In the genomic region with DNA sequence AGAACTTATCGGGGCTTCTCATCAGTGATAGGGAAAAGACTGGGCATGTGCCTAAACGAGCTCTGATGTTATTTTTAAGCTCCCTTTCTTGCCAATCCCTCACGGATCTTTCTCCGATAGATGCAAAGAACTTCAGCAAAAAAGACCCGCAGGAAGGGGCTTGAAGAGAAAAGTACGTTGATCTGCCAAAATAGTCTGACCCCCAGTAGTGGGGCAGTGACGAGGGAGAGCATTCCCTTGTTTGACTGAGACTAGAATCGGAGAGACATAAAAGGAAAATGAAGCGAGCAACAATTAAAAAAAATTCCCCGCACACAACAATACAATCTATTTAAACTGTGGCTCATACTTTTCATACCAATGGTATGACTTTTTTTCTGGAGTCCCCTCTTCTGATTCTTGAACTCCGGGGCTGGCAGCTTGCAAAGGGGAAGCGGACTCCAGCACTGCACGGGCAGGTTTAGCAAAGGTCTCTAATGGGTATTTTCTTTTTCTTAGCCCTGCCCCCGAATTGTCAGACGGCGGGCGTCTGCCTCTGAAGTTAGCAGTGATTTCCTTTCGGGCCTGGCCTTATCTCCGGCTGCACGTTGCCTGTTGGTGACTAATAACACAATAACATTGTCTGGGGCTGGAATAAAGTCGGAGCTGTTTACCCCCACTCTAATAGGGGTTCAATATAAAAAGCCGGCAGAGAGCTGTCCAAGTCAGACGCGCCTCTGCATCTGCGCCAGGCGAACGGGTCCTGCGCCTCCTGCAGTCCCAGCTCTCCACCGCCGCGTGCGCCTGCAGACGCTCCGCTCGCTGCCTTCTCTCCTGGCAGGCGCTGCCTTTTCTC, we compare ENCODE assay signal across 8 cellular contexts. TPM values are rescaled to one million over a fixed set of nuclear protein-coding genes. Genes with fewer than 3 reads are reported as not detected.
A peak's percentile ranks its signal among the peaks of the same experiment; 100 is the strongest.
DNase-seq lines count a peak whose midpoint lies in the region; ATAC-seq and TF ChIP-seq lines count a peak whose summit lies in the region.

Gene EDN1, plus strand, starts transcription at position 707 of the 835 bp plus-strand sequence. CDS start 269 bp downstream, outside the sequence.

- H3K27me3 ChIP-seq in GM23338 (ENCODE audit: insufficient read depth): peaks cover 22% of the 10 kb centered on the region
- peaks cover 39% of the 10 kb centered on the region; the same call in 1 of the 2 replicates for H3K27me3 ChIP-seq in iPS-20b (ENCODE audit: insufficient read depth, low read length)
- no peaks in the 10 kb centered on the region for H3K27me3 ChIP-seq in skeletal muscle satellite cell (ENCODE audit: control insufficient read depth, insufficient read depth, low read length)

- peaks cover 27% of the 10 kb centered on the region for H3K4me1 ChIP-seq in GM23338 (ENCODE audit: insufficient read depth)
- peaks cover 6% of the 10 kb centered on the region; the same call in 1 of the 2 replicates for H3K4me1 ChIP-seq in iPS-20b (ENCODE audit: insufficient read depth, low read length)
- peaks cover 41% of the 10 kb centered on the region for H3K4me1 ChIP-seq in skeletal muscle satellite cell (ENCODE audit: control insufficient read depth, insufficient read depth, low read length)

- H3K4me2 ChIP-seq in GM23338 (peak within 1 kb of the TSS; percentile 88), skeletal muscle satellite cell (ENCODE audit: low read length) (peak within 1 kb of the TSS; percentile 93)

- intact Hi-C loops in MCF 10A (cut with micrococcal nuclease): loop anchor here (1.0 to 5.0 kb wide), 7 partner anchors 21 to 705 kb away; partner anchors contain the start of gene HIVEP1

- H3K9me2 ChIP-seq in GM23338 (ENCODE audit: insufficient read depth): no peaks in the 10 kb centered on the region

- no TSS peak for BruUV-seq in MCF 10A (replicated peaks; lab: Mats Ljungman, UMichigan)

- peak; percentile 74 for DNase-seq in GM10248 (ENCODE audit: extremely low spot score)
- peak; percentile 94 for DNase-seq in GM23338 (ENCODE audit: low spot score)
- no peak for DNase-seq in LNCaP clone FGC (ENCODE audit: low read depth)
- peak; percentile 10 for DNase-seq in T-helper 9 cell
- peak; percentile 86 for DNase-seq in MCF 10A (ENCODE audit: unreplicated experiment)
- no peak for DNase-seq in NCI-H774 (lab: John Stamatoyannopoulos, UW)

- H3K9me3 Mint-ChIP-seq in GM23338 (no peaks in the 10 kb centered on the region), MCF 10A (ENCODE audit: unreplicated experiment) (no peaks in the 10 kb centered on the region)

- no peaks in the 10 kb centered on the region for H4K20me1 ChIP-seq in GM23338 (replicated peaks; ENCODE audit: insufficient read depth)

- POLR2A ChIA-PET in GM10248 (lab: Yijun Ruan, JAX): no interaction called here
- POLR2A ChIA-PET in MCF 10A (lab: Yijun Ruan, JAX): interaction anchor here (0.5 to 21.2 kb wide), 53 partner anchors 9 to 648 kb away, joined by 3 to 371 read pairs (median 5); partner anchors contain the start of gene HIVEP1

- H3F3A ChIP-seq in GM23338 (replicated peaks; ENCODE audit: low read depth): no peaks in the 10 kb centered on the region

- H2AFZ ChIP-seq in GM23338: peak within 1 kb of the TSS; percentile 97

- peak within 1 kb of the TSS; percentile 35; the same call in 1 of the 2 replicates for H3K9ac ChIP-seq in iPS-20b (ENCODE audit: low read depth, low read length)
- H3K9ac ChIP-seq in skeletal muscle satellite cell (ENCODE audit: low read depth, low read length): peak within 1 kb of the TSS; percentile 89

- no peaks in the 10 kb centered on the region for H3K79me2 ChIP-seq in GM23338 (replicated peaks; ENCODE audit: insufficient read depth)

- H3K27ac Mint-ChIP-seq in GM23338 (no peak within 1 kb of the TSS), MCF 10A (ENCODE audit: low read depth, unreplicated experiment) (peak within 1 kb of the TSS; percentile 94)

- no peaks in the 10 kb centered on the region for H3K9me3 ChIP-seq in iPS-20b (ENCODE audit: insufficient read depth, low read depth, low read length)
- no peaks in the 10 kb centered on the region for H3K9me3 ChIP-seq in skeletal muscle satellite cell (replicated peaks; ENCODE audit: low read length)

- H3K36me3 ChIP-seq in GM23338 (ENCODE audit: insufficient read depth) (no peaks in the 10 kb centered on the region), iPS-20b (ENCODE audit: insufficient read depth, low read depth, low read length) (no peaks in the 10 kb centered on the region), skeletal muscle satellite cell (ENCODE audit: insufficient read depth, low read length) (peaks cover 16% of the 10 kb centered on the region)

- peak within 1 kb of the TSS; percentile 79 for H3K4me3 Mint-ChIP-seq in GM23338
- H3K4me3 Mint-ChIP-seq in MCF 10A (ENCODE audit: unreplicated experiment): peak within 1 kb of the TSS; percentile 75

- H3K27ac ChIP-seq in GM23338 (ENCODE audit: low read depth): no peak within 1 kb of the TSS
- no peak within 1 kb of the TSS for H3K27ac ChIP-seq in iPS-20b (ENCODE audit: low read length)

- H3K4me1 Mint-ChIP-seq in GM23338: peaks cover 46% of the 10 kb centered on the region
- H3K4me1 Mint-ChIP-seq in MCF 10A (ENCODE audit: insufficient read depth, unreplicated experiment): peaks cover 52% of the 10 kb centered on the region

- peak; percentile 86 for ATAC-seq in GM23338

- no peaks in the 10 kb centered on the region for H3K36me3 Mint-ChIP-seq in GM23338 (ENCODE audit: low read depth)
- peaks cover 16% of the 10 kb centered on the region for H3K36me3 Mint-ChIP-seq in MCF 10A (ENCODE audit: insufficient read depth, unreplicated experiment)

- H3K4me3 ChIP-seq in GM23338 (peak within 1 kb of the TSS; percentile 67), LNCaP clone FGC (ENCODE audit: low read depth, low read length) (peak within 1 kb of the TSS; percentile 28), iPS-20b (ENCODE audit: low read length) (peak within 1 kb of the TSS; percentile 72), skeletal muscle satellite cell (ENCODE audit: low read length) (peak within 1 kb of the TSS; percentile 73)

- TF ChIP-seq CTCF in GM10248 (IDR thresholded peaks at IDR 0.05; ENCODE audit: control extremely low read depth, extremely low read depth, low read depth, missing control alignments) (peak; percentile 53), GM23338 (conservative IDR thresholded peaks at IDR 0.05; ENCODE audit: low read depth in 2 of 2) (peak; percentile 19 to 41), LNCaP clone FGC (IDR thresholded peaks at IDR 0.05; ENCODE audit: control insufficient read depth, extremely low read depth, insufficient read depth) (peak; percentile 54), MCF 10A (IDR thresholded peaks at IDR 0.05; ENCODE audit: unreplicated experiment) (peak; percentile 39)

- CTCF ChIA-PET in GM10248 (lab: Yijun Ruan, JAX): interaction anchor here (0.7 to 6.7 kb wide), 67 partner anchors 9 to 708 kb away, joined by 3 to 126 read pairs (median 5); no protein-coding TSS in a partner anchor
- CTCF ChIA-PET in MCF 10A (lab: Yijun Ruan, JAX): interaction anchor here (0.5 to 7.3 kb wide), 66 partner anchors 9 to 960 kb away, joined by 3 to 197 read pairs (median 4); no protein-coding TSS in a partner anchor

- H3K27me3 Mint-ChIP-seq in GM23338 (ENCODE audit: insufficient read depth, low read depth, poor library complexity) (peaks cover 24% of the 10 kb centered on the region), MCF 10A (ENCODE audit: insufficient read depth, unreplicated experiment) (no peaks in the 10 kb centered on the region)

RNA-seq across cellular contexts. Expression of gene EDN1, which starts in this region (rescaled TPM):
- total RNA-seq in GM23338 (2014; rRNA removed; shearing (Covaris generic)): 0.58 and 0.80 TPM in 2 replicates
- 1.1 and 1.2 TPM in 2 replicates for polyA plus RNA-seq in GM23338 (2016; fragmentation: Nextera tagmentation; extraction: Ambion mirVana)
- total RNA-seq in MCF 10A (2022): 1.2 and 2.7 TPM in 2 replicates
- 0.22 TPM in 1 of 2 replicates, not detected in the other for total RNA-seq in skeletal muscle satellite cell (2012; rRNA removed)

Comparison
In these comparisons a context has a peak if more than half of its experiments do, and no peak if none do; other contexts are left out.
1. DNase-seq: peak in GM10248 (single experiment), GM23338 (single experiment), T-helper 9 cell (single experiment) and MCF 10A (single experiment); none in LNCaP clone FGC (single experiment) and NCI-H774 (single experiment).
2. Peak in every context shown above with its lines, with median percentiles within 50 percentile points of each other: CTCF ChIP-seq and H3K4me3 ChIP-seq.